ENCODE assay signal across 13 cellular contexts in genomic region chr22:46047226-46047625, GRCh38.
DNase-seq lines count a peak whose midpoint lies in the region; ATAC-seq and TF ChIP-seq lines count a peak whose summit lies in the region.
"Had no signal": no experiment of that assay in that cellular context is flagged by ENCODE, and none has a peak within 500 bp of the region (broad histone marks: within the 10 kb centered on the region; RNA-seq: fewer than 3 reads in every experiment).

No MANE protein-coding gene starts in this region.

- peaks cover 24 to 54% of the 10 kb centered on the region in 2 donors for H3K4me1 Mint-ChIP-seq in natural killer cell
- peaks cover 18 to 41% of the 10 kb centered on the region in 2 donors for H3K4me1 Mint-ChIP-seq in natural killer cell treated with Interleukin-12 subunit alpha and Interleukin-12 subunit beta and Interleukin-15 and Interleukin-18, amount 100 ng/mL, for 72 hours (ENCODE audit: low read depth in 2 of 2)

- H3K4me3 Mint-ChIP-seq in natural killer cell: no peak overlapping the region
- no peak overlapping the region for H3K4me3 Mint-ChIP-seq in natural killer cell treated with Interleukin-12 subunit alpha and Interleukin-12 subunit beta and Interleukin-15 and Interleukin-18, amount 100 ng/mL, for 72 hours

- H3K36me3 ChIP-seq in gastroesophageal sphincter: no peaks in the 10 kb centered on the region

- no peak for TF ChIP-seq POLR2A in gastroesophageal sphincter (IDR thresholded peaks at IDR 0.05)

- DNase-seq in natural killer cell (no peak), posterior cingulate gyrus (peak in 6 of 10 donors; percentile 5 to 67 (median 24)), C1 segment of cervical spinal cord (lab: John Stamatoyannopoulos, UW) (no peak), cerebellar nuclear complex (lab: John Stamatoyannopoulos, UW) (no peak)
- no peak for DNase-seq in natural killer cell treated with Interleukin-12 subunit alpha and Interleukin-12 subunit beta and Interleukin-15 and Interleukin-18, amount 100 ng/mL, for 72 hours (ENCODE audit: low spot score)
- DNase-seq in central memory CD4-positive, alpha-beta T cell: no peak
- DNase-seq: activated CD4-positive, alpha-beta T cell treated with anti-CD3 and anti-CD28 coated beads, Interleukin-2, amount 50 U/mL, for 48 hours; NCI-H146; NK-92 treated with Interleukin-12 subunit alpha and Interleukin-12 subunit beta, amount 100 ng/mL, for 24 hours; stimulated activated CD4-positive, alpha-beta T cell treated with anti-CD3 and anti-CD28 coated beads, Interleukin-4, amount 100 ng/mL, for 24 hours; T-helper 1 cell had no signal

- no peaks in the 10 kb centered on the region for H3K27me3 Mint-ChIP-seq in natural killer cell (ENCODE audit: low read depth in 2 of 2)
- H3K27me3 Mint-ChIP-seq in natural killer cell treated with Interleukin-12 subunit alpha and Interleukin-12 subunit beta and Interleukin-15 and Interleukin-18, amount 100 ng/mL, for 72 hours: no peaks in the 10 kb centered on the region

- peak overlapping the region; percentile 15 to 100 (median 98) for H3K27ac ChIP-seq in gastroesophageal sphincter

- TF ChIP-seq CTCF in natural killer cell (IDR thresholded peaks at IDR 0.05) (no peak), gastroesophageal sphincter (IDR thresholded peaks at IDR 0.05) (no peak)

- H3K4me3 ChIP-seq in gastroesophageal sphincter: peak overlapping the region in 1 of 2 donors; percentile 87

- ATAC-seq in natural killer cell (no peak), gastroesophageal sphincter (no peak), GM19035 (IDR thresholded peaks at IDR 0.05; ENCODE audit: unreplicated experiment) (no peak)
- ATAC-seq in natural killer cell treated with Interleukin-12 subunit alpha and Interleukin-12 subunit beta and Interleukin-15 and Interleukin-18, amount 100 ng/mL, for 72 hours: no peak

- no peaks in the 10 kb centered on the region for H3K9me3 ChIP-seq in gastroesophageal sphincter

- intact Hi-C loops in natural killer cell (cut with micrococcal nuclease) (no loop called here), posterior cingulate gyrus (cut with DNase I) (no loop called here)

- peaks cover 5 to 95% (median 68%) of the 10 kb centered on the region in 3 donors for H3K4me1 ChIP-seq in gastroesophageal sphincter

- peak overlapping the region; percentile 8 to 69 for H3K27ac Mint-ChIP-seq in natural killer cell
- no peak overlapping the region for H3K27ac Mint-ChIP-seq in natural killer cell treated with Interleukin-12 subunit alpha and Interleukin-12 subunit beta and Interleukin-15 and Interleukin-18, amount 100 ng/mL, for 72 hours

- H3K9me3 Mint-ChIP-seq in natural killer cell: no peaks in the 10 kb centered on the region
- H3K9me3 Mint-ChIP-seq in natural killer cell treated with Interleukin-12 subunit alpha and Interleukin-12 subunit beta and Interleukin-15 and Interleukin-18, amount 100 ng/mL, for 72 hours: no peaks in the 10 kb centered on the region

- H3K36me3 Mint-ChIP-seq in natural killer cell: no peaks in the 10 kb centered on the region
- no peaks in the 10 kb centered on the region for H3K36me3 Mint-ChIP-seq in natural killer cell treated with Interleukin-12 subunit alpha and Interleukin-12 subunit beta and Interleukin-15 and Interleukin-18, amount 100 ng/mL, for 72 hours

- TF ChIP-seq EP300 in gastroesophageal sphincter (IDR thresholded peaks at IDR 0.05): no peak

- no peaks in the 10 kb centered on the region for H3K27me3 ChIP-seq in gastroesophageal sphincter

- WGBS in gastroesophageal sphincter (ENCODE audit: low coverage in 1 of 2), 2 donors: 70 to 90% methylated on average over 3 to 10 of the region's 13 CpGs

Comparison
In these comparisons a context has a peak if more than half of its experiments do, and no peak if none do; other contexts are left out.
1. H3K27ac Mint-ChIP-seq: peak in natural killer cell (2 of 2); none in natural killer cell treated with Interleukin-12 subunit alpha and Interleukin-12 subunit beta and Interleukin-15 and Interleukin-18, amount 100 ng/mL, for 72 hours (0 of 2).
2. DNase-seq: peak in posterior cingulate gyrus (6 of 10); none in natural killer cell (single experiment), natural killer cell treated with Interleukin-12 subunit alpha and Interleukin-12 subunit beta and Interleukin-15 and Interleukin-18, amount 100 ng/mL, for 72 hours (single experiment), C1 segment of cervical spinal cord (0 of 14), cerebellar nuclear complex (0 of 2) and central memory CD4-positive, alpha-beta T cell (single experiment).